21 cellular contexts compared by ENCODE assay signal in the genomic region with DNA sequence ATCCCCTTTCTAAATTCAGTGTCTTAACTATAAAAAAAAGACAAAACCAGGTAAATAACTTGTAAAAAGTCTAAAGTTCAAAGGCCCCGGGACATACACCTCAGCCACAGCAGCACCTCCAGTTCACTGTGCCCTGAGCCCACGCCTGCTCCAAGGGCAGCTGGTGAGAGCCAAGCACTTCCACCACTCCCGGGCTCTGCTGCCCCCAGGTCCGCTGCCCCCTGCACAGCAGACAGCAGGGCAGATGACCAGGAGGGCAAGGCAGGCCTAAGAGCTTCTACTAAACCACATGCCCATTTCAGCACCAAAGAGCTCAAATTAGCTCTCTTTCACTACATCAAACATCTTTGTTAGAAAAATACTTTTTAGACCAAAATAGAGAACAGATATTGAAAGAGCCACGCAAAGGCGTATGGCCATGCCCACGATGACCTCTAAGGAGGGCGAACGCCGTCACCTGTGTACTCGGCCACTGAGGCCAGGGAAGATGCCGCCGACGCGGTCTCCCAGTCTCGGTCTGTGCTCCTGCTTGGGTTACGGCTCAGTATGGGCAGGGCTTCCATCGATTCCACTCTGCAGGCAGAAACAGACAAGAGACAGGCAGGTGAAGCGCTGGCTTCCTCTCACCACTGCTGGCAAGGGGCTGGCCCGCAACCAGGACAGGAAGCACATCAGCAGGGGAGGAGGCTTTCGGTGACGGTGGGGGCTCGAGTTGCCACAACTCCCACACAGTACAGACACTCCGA.
DNase-seq lines count a peak whose midpoint lies in the region; ATAC-seq and TF ChIP-seq lines count a peak whose summit lies in the region.
"Had no signal": no experiment of that assay in that cellular context is flagged by ENCODE, and none has a peak within 500 bp of the region (broad histone marks: within the 10 kb centered on the region; RNA-seq: fewer than 3 reads in every experiment).

No MANE protein-coding gene starts in this region.

- no peak for TF ChIP-seq POLR2A in NB4 (IDR thresholded peaks at IDR 0.05; ENCODE audit: extremely low read depth, insufficient read length)

- H3K4me3 Mint-ChIP-seq in progenitor cell of endocrine pancreas (ENCODE audit: low read depth) = no peak overlapping the region
- H3K4me3 Mint-ChIP-seq: activated T-helper 1 cell treated with anti-CD3 and anti-CD28 coated beads, Interleukin-12 subunit alpha, Interleukin-12 subunit beta, Interleukin-2, Interleukin-4 antibody, amounts not matched to agents 30 ng/mL and 10 ng/mL and 1 ng/mL, durations not matched to agents 14 hours and 24 hours and 36 hours; T-helper 2 cell treated with Interferon-gamma antibody and Interleukin-4, amounts not matched to agents 5 μg/mL and 100 μg/mL, for 36 hours had no signal

- peaks cover 46% of the 10 kb centered on the region for H3K36me3 Mint-ChIP-seq in progenitor cell of endocrine pancreas (ENCODE audit: insufficient read depth)

- TF ChIP-seq CTCF in NB4 (IDR thresholded peaks at IDR 0.05; ENCODE audit: low read depth, low read length) = no peak
- TF ChIP-seq CTCF in choroid plexus epithelial cell (conservative IDR thresholded peaks at IDR 0.05; ENCODE audit: low read depth, low read length) = no peak
- TF ChIP-seq CTCF in progenitor cell of endocrine pancreas (IDR thresholded peaks at IDR 0.05; ENCODE audit: unreplicated experiment) = no peak

- peak overlapping the region; percentile 33 for H3K27ac Mint-ChIP-seq in progenitor cell of endocrine pancreas
- H3K27ac Mint-ChIP-seq: activated T-helper 1 cell treated with anti-CD3 and anti-CD28 coated beads, Interleukin-12 subunit alpha, Interleukin-12 subunit beta, Interleukin-2, Interleukin-4 antibody, amounts not matched to agents 30 ng/mL and 10 ng/mL and 1 ng/mL, durations not matched to agents 14 hours and 24 hours and 36 hours; T-helper 2 cell treated with Interferon-gamma antibody and Interleukin-4, amounts not matched to agents 5 μg/mL and 100 μg/mL, for 36 hours had no signal

- DNase-seq in NB4 (ENCODE audit: low read depth) (peak; percentile 33), NCI-H345 (lab: John Stamatoyannopoulos, UW) (peak; percentile 88), choroid plexus epithelial cell (ENCODE audit: low read depth) (peak; percentile 34), progenitor cell of endocrine pancreas (ENCODE audit: low spot score, unreplicated experiment) (no peak)
- DNase-seq in activated effector memory CD4-positive, alpha-beta T cell treated with anti-CD3 and anti-CD28 coated beads, Interleukin-2, amount 50 U/mL, for 16 hours = no peak
- DNase-seq: activated CD4-positive, CD25-positive, alpha-beta regulatory T cell; DND-41; dorsolateral prefrontal cortex; MM.1S; NCI-H146; NCI-H226; Peyer's patch; stimulated activated CD4-positive, alpha-beta T cell treated with anti-CD3 and anti-CD28 coated beads, Interleukin-15, amount 100 ng/mL, for 24 hours; testis had no signal

- H3K4me1 Mint-ChIP-seq in progenitor cell of endocrine pancreas (ENCODE audit: low read depth) = no peaks in the 10 kb centered on the region

- H3K4me3 ChIP-seq in NB4 (ENCODE audit: low read depth, low read length) (no peak overlapping the region), choroid plexus epithelial cell (ENCODE audit: low read depth, low read length) (no peak overlapping the region)
- H3K4me3 ChIP-seq: dorsolateral prefrontal cortex, hepatocyte, Peyer's patch, SK-N-MC, testis had no signal

- ATAC-seq in HG03095 (IDR thresholded peaks at IDR 0.05; ENCODE audit: unreplicated experiment) (no peak), HG03139 (IDR thresholded peaks at IDR 0.05; ENCODE audit: unreplicated experiment) (no peak)
- ATAC-seq: right cardiac atrium had no signal

- no peaks in the 10 kb centered on the region for H3K27me3 Mint-ChIP-seq in progenitor cell of endocrine pancreas

- no peaks in the 10 kb centered on the region for H3K9me3 Mint-ChIP-seq in progenitor cell of endocrine pancreas (ENCODE audit: low read depth)
- H3K9me3 Mint-ChIP-seq: activated T-helper 1 cell treated with anti-CD3 and anti-CD28 coated beads, Interleukin-12 subunit alpha, Interleukin-12 subunit beta, Interleukin-2, Interleukin-4 antibody, amounts not matched to agents 30 ng/mL and 10 ng/mL and 1 ng/mL, durations not matched to agents 14 hours and 24 hours and 36 hours; T-helper 2 cell treated with Interferon-gamma antibody and Interleukin-4, amounts not matched to agents 5 μg/mL and 100 μg/mL, for 36 hours had no signal

Comparison
In these comparisons a context has a peak if more than half of its experiments do, and no peak if none do; other contexts are left out.
1. DNase-seq: peak in NB4 (single experiment), NCI-H345 (single experiment) and choroid plexus epithelial cell (single experiment); none in progenitor cell of endocrine pancreas (single experiment) and activated effector memory CD4-positive, alpha-beta T cell treated with anti-CD3 and anti-CD28 coated beads, Interleukin-2, amount 50 U/mL, for 16 hours (single experiment).